3 cellular contexts compared by ENCODE assay signal in the genomic region with DNA sequence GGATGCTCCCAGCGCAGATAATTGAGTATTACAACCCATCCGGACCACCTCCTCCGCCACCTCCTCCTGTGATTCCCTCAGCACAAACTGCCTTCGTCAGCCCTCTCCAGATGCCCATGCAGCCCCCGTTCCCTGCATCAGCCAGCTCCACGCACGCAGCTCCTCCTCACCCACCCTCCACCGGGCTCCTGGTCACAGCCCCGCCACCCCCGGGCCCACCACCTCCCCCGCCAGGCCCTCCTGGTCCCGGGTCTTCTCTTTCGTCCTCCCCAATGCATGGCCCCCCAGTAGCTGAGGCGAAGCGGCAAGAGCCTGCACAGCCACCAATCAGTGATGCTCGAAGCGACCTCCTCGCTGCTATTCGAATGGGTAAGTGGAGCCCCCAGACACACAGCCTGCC.
"Had no signal": no experiment of that assay in that cellular context is flagged by ENCODE, and none has a peak within 500 bp of the region (broad histone marks: within the 10 kb centered on the region; RNA-seq: fewer than 3 reads in every experiment).

No MANE protein-coding gene starts in this region.

- ATAC-seq: GM12878 had no signal

- DNase-seq: GDM1, GF-D8 had no signal

- H3K4me3 ChIP-seq: GM12878 had no signal
